ENCODE assay signal across 9 cellular contexts in the genomic region with DNA sequence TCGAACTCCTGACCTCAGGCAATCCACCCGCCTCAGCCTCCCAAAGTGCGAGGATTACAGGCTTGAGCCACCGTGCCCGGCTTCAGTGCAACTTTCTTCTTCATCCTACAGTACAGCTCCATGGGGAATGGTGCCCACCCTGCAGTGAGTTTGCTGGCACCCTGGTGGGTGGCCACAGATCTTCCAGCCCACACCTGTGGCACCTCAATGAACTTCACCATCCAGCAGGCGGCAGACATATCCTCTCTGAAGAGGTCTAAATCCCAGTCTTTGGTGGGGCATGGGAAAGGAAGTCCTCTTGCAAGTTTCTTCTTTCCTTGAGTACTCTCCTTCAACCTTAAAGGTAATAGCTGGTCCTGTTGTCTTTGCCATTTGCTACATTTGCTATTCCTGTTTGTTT. TPM values are rescaled to one million over a fixed set of nuclear protein-coding genes. Genes with fewer than 3 reads are reported as not detected.
DNase-seq lines count a peak whose midpoint lies in the region; ATAC-seq and TF ChIP-seq lines count a peak whose summit lies in the region.
"Had no signal": no experiment of that assay in that cellular context is flagged by ENCODE, and none has a peak within 500 bp of the region (broad histone marks: within the 10 kb centered on the region; RNA-seq: fewer than 3 reads in every experiment).

No MANE protein-coding gene starts in this region.

- ATAC-seq in activated CD4-positive, alpha-beta T cell treated with anti-CD3 and anti-CD28 coated beads for 36 hours, result no peak
- ATAC-seq in sciatic nerve (no peak), GM19455 (IDR thresholded peaks at IDR 0.05; ENCODE audit: unreplicated experiment) (no peak)

- no peak for TF ChIP-seq CTCF in brain (conservative IDR thresholded peaks at IDR 0.05)
- no peak for TF ChIP-seq CTCF in osteocyte (IDR thresholded peaks at IDR 0.05)

- H3K27me3 Mint-ChIP-seq in activated CD4-positive, alpha-beta T cell treated with anti-CD3 and anti-CD28 coated beads for 36 hours, result peaks cover 6% of the 10 kb centered on the region
- H3K27me3 Mint-ChIP-seq in brain (peaks cover 6% of the 10 kb centered on the region), osteocyte (ENCODE audit: unreplicated experiment) (no peaks in the 10 kb centered on the region)

- intact Hi-C loops in activated CD4-positive, alpha-beta T cell treated with anti-CD3 and anti-CD28 coated beads for 36 hours (cut with DNase I, micrococcal nuclease), result loop anchor here (2.0 to 10.0 kb wide), 2 partner anchors 164 to 352 kb away; no protein-coding TSS in a partner anchor
- intact Hi-C loops in sciatic nerve (cut with DNase I), result no loop called here

- POLR2A ChIA-PET in activated CD4-positive, alpha-beta T cell treated with anti-CD3 and anti-CD28 coated beads for 36 hours (lab: Charles Lee), result interaction anchor here (0.7 to 1.1 kb wide), 5 partner anchors 16 to 278 kb away, joined by 3 to 6 read pairs (median 5); a partner anchor contains a TSS

- no peak overlapping the region for H3K27ac Mint-ChIP-seq in activated CD4-positive, alpha-beta T cell treated with anti-CD3 and anti-CD28 coated beads for 36 hours
- peak overlapping the region in 1 of 5 experiments; percentile 44 for H3K27ac Mint-ChIP-seq in brain
- H3K27ac Mint-ChIP-seq in osteocyte (ENCODE audit: unreplicated experiment), result no peak overlapping the region

- peak overlapping the region; percentile 64 for H3K4me3 Mint-ChIP-seq in activated CD4-positive, alpha-beta T cell treated with anti-CD3 and anti-CD28 coated beads for 36 hours
- H3K4me3 Mint-ChIP-seq in brain (peak overlapping the region in 3 of 5 experiments; percentile 53 to 76 (median 75)), osteocyte (ENCODE audit: unreplicated experiment) (peak overlapping the region; percentile 83)

- H3K36me3 Mint-ChIP-seq in activated CD4-positive, alpha-beta T cell treated with anti-CD3 and anti-CD28 coated beads for 36 hours (ENCODE audit: low read depth), result no peaks in the 10 kb centered on the region
- H3K36me3 Mint-ChIP-seq in brain (peaks cover 3% of the 10 kb centered on the region), osteocyte (ENCODE audit: unreplicated experiment) (no peaks in the 10 kb centered on the region)

- no peaks in the 10 kb centered on the region for H3K9me3 Mint-ChIP-seq in activated CD4-positive, alpha-beta T cell treated with anti-CD3 and anti-CD28 coated beads for 36 hours (ENCODE audit: low read depth)
- no peaks in the 10 kb centered on the region for H3K9me3 Mint-ChIP-seq in brain
- H3K9me3 Mint-ChIP-seq in osteocyte (ENCODE audit: unreplicated experiment), result no peaks in the 10 kb centered on the region

- peaks cover 6% of the 10 kb centered on the region for H3K4me1 Mint-ChIP-seq in activated CD4-positive, alpha-beta T cell treated with anti-CD3 and anti-CD28 coated beads for 36 hours
- H3K4me1 Mint-ChIP-seq in brain (no peaks in the 10 kb centered on the region), osteocyte (ENCODE audit: unreplicated experiment) (peaks cover 3% of the 10 kb centered on the region)

- DNase-seq in activated CD4-positive, alpha-beta T cell treated with anti-CD3 and anti-CD28 coated beads for 36 hours, result peak; percentile 7
- no peak for DNase-seq in activated CD4-positive, alpha-beta T cell treated with anti-CD3 and anti-CD28 coated beads, Interleukin-2, amount 50 U/mL, for 4 hours
- DNase-seq in M059J (ENCODE audit: low read depth), result peak; percentile 27
- no peak for DNase-seq in osteocyte (ENCODE audit: extremely low spot score, unreplicated experiment)
- no peak for DNase-seq in sciatic nerve (ENCODE audit: low spot score)
- no peak for DNase-seq in NCI-H1417 (lab: John Stamatoyannopoulos, UW)

- CTCF ChIA-PET in activated CD4-positive, alpha-beta T cell treated with anti-CD3 and anti-CD28 coated beads for 36 hours (lab: Charles Lee), result interaction anchor here (0.6 to 3.3 kb wide), 24 partner anchors 10 to 753 kb away, joined by 3 to 22 read pairs (median 6); a partner anchor contains a TSS

RNA-seq across cellular contexts. Expression of a gene that starts 18.1 kb away (rescaled TPM):
- under 1 TPM; 0.30 to 0.35 TPM for total RNA-seq in activated CD4-positive, alpha-beta T cell treated with anti-CD3 and anti-CD28 coated beads for 36 hours
- total RNA-seq in M059J (2014; rRNA removed; shearing (Covaris generic)), result 3.2 and 6.3 TPM in 2 replicates
- 6.8 TPM for polyA plus RNA-seq in brain (ENCODE audit: insufficient read depth, low read depth, low replicate concordance)
- total RNA-seq in osteocyte (10.7 and 11.5 TPM in 2 replicates), sciatic nerve (8.9 TPM)

RNA-seq across cellular contexts. Expression of a gene that starts 56.3 kb away (rescaled TPM):
- not detected for total RNA-seq in activated CD4-positive, alpha-beta T cell treated with anti-CD3 and anti-CD28 coated beads for 36 hours
- 0.02 and 0.32 TPM in 2 replicates for total RNA-seq in M059J (2014; rRNA removed; shearing (Covaris generic))
- 2.3 TPM for polyA plus RNA-seq in brain (ENCODE audit: insufficient read depth, low read depth, low replicate concordance)
- total RNA-seq in osteocyte, result 0.08 and 0.10 TPM in 2 replicates
- total RNA-seq in sciatic nerve, result 0.04 TPM
- total RNA-seq: posterior vena cava had no signal

Comparison
In these comparisons a context has a peak if more than half of its experiments do, and no peak if none do; other contexts are left out.
1. DNase-seq: peak in activated CD4-positive, alpha-beta T cell treated with anti-CD3 and anti-CD28 coated beads for 36 hours (single experiment) and M059J (single experiment); none in activated CD4-positive, alpha-beta T cell treated with anti-CD3 and anti-CD28 coated beads, Interleukin-2, amount 50 U/mL, for 4 hours (0 of 2), osteocyte (single experiment), sciatic nerve (single experiment) and NCI-H1417 (0 of 3).
2. Peak in every context shown above with its lines, with median percentiles within 50 percentile points of each other: H3K4me3 Mint-ChIP-seq.